ENCODE assay signal across 2 cellular contexts in the genomic region with DNA sequence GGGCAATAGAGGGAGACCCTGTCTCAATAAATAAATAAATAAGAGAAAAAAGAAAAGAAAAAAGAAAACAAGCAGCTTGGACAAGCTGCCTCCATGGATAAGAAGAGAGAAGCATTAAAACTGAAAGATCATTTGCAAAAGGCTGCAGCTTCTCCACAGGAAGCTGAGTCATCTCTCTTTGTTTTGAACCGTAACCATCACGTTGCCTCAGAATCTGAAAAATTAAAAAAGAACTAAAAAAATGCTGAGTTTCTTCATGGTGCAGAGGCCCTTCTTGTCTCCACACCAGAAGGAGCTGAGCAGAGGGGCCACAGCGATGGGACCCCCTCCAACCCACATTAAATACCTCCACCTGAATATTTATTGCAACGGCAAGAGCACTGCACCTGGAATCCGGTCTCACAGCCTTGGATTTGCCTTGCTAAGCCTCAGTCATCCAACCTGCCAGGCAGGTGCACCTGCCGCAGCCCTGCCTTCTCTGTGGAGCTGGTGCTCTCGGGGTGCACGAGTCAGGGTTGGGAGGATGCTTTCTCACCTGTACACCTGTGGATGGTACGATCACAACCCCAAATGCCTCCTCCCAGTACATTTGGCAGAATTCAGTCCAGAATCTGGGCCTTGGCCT.
TF ChIP-seq lines count a peak whose summit lies in the region.

No MANE protein-coding gene starts in this region.

TF ChIP-seq in liver, 16 proteins besides CTCF, POLR2A, EP300 and RAD21:
- no peak for TF ChIP-seq FOXA1 (IDR thresholded peaks at IDR 0.05)
- TF ChIP-seq JUND (IDR thresholded peaks at IDR 0.05): peak; percentile 37 to 52
- TF ChIP-seq SP1 (IDR thresholded peaks at IDR 0.05): no peak
- no peak for TF ChIP-seq GABPA (IDR thresholded peaks at IDR 0.05 in 1 of 2, conservative IDR thresholded peaks at IDR 0.05 in 1 of 2)
- no peak for TF ChIP-seq HNF4A (conservative IDR thresholded peaks at IDR 0.05)
- no peak for TF ChIP-seq FOXA2 (IDR thresholded peaks at IDR 0.05)
- no peak for TF ChIP-seq YY1 (IDR thresholded peaks at IDR 0.05)

TF ChIP-seq in HepG2, 621 proteins besides CTCF, POLR2A, EP300 and RAD21:
- TF ChIP-seq GABPA (IDR thresholded peaks at IDR 0.05; ENCODE audit: low read depth, low read length) (no peak), GABPA (CRISPR knock-in tag; IDR thresholded peaks at IDR 0.05; ENCODE audit: low read depth) (no peak), MAFK (conservative IDR thresholded peaks at IDR 0.05 in 1 of 2, IDR thresholded peaks at IDR 0.05 in 1 of 2; ENCODE audit: low read length in 2 of 2) (peak in 1 of 2 experiments; percentile 19; a peak in 2 of 4 replicates)
